ENCODE assay signal across 1 cellular context in genomic region chr11:117826360-117826635, GRCh38.
TF ChIP-seq lines count a peak whose summit lies in the region.

No MANE protein-coding gene starts in this region.

TF ChIP-seq in A549, 52 proteins besides CTCF, POLR2A, EP300 and RAD21:
- TF ChIP-seq KDM5A (IDR thresholded peaks at IDR 0.05), result no peak
